In genomic region chr15:73926191-73927002, GRCh38 we compare ENCODE assay signal across 8 cellular contexts. TPM values are rescaled to one million over a fixed set of nuclear protein-coding genes. Genes with fewer than 3 reads are reported as not detected.
DNase-seq lines count a peak whose midpoint lies in the region; ATAC-seq and TF ChIP-seq lines count a peak whose summit lies in the region.

Gene LOXL1, plus strand, starts transcription at chr15:73926462. Its CDS starts 322 bp downstream, at chr15:73926784.

- intact Hi-C loops in cardiac septum (cut with DNase I), result no loop called here

- DNase-seq in D341Med (ENCODE audit: low spot score) (peak; percentile 61), M059J (ENCODE audit: low read depth) (peak; percentile 87), cardiac septum (ENCODE audit: low spot score) (peak; percentile 91), omental fat pad (ENCODE audit: low spot score) (no peak), NCI-H2081 treated with DMSO at 0.1 percent for 48 hours (lab: John Stamatoyannopoulos, UW) (no peak)
- no peak for DNase-seq in activated naive CD8-positive, alpha-beta T cell treated with anti-CD3 and anti-CD28 coated beads, Interleukin-2, amount 50 U/mL, for 24 hours

- ATAC-seq in activated naive CD8-positive, alpha-beta T cell treated with anti-CD3 and anti-CD28 coated beads, Interleukin-2, amount 50 U/mL, for 24 hours, result no peak
- ATAC-seq in omental fat pad (ENCODE audit: low FRiP score), result peak; percentile 59
- no peak for ATAC-seq in HG03520 (IDR thresholded peaks at IDR 0.05; ENCODE audit: unreplicated experiment)
- no peak for ATAC-seq in GM19328 (IDR thresholded peaks at IDR 0.05; ENCODE audit: unreplicated experiment)

- H3K4me1 Mint-ChIP-seq in activated naive CD8-positive, alpha-beta T cell treated with anti-CD3 and anti-CD28 coated beads, Interleukin-2, amount 50 U/mL, for 24 hours, result peaks cover 46% of the 10 kb centered on the region

- peaks cover 4% of the 10 kb centered on the region for H3K27me3 Mint-ChIP-seq in activated naive CD8-positive, alpha-beta T cell treated with anti-CD3 and anti-CD28 coated beads, Interleukin-2, amount 50 U/mL, for 24 hours

- H3K4me3 Mint-ChIP-seq in activated naive CD8-positive, alpha-beta T cell treated with anti-CD3 and anti-CD28 coated beads, Interleukin-2, amount 50 U/mL, for 24 hours, result peak within 1 kb of the TSS; percentile 36

- no peaks in the 10 kb centered on the region for H3K36me3 Mint-ChIP-seq in activated naive CD8-positive, alpha-beta T cell treated with anti-CD3 and anti-CD28 coated beads, Interleukin-2, amount 50 U/mL, for 24 hours (ENCODE audit: low read depth)

- no peak within 1 kb of the TSS for H3K27ac Mint-ChIP-seq in activated naive CD8-positive, alpha-beta T cell treated with anti-CD3 and anti-CD28 coated beads, Interleukin-2, amount 50 U/mL, for 24 hours

- no peak for TF ChIP-seq CTCF in omental fat pad (IDR thresholded peaks at IDR 0.05)

- no peaks in the 10 kb centered on the region for H3K9me3 Mint-ChIP-seq in activated naive CD8-positive, alpha-beta T cell treated with anti-CD3 and anti-CD28 coated beads, Interleukin-2, amount 50 U/mL, for 24 hours

RNA-seq across cellular contexts. Expression of gene LOXL1, which starts in this region (rescaled TPM):
- total RNA-seq in M059J (2014; rRNA removed; shearing (Covaris generic)), result 120 and 189 TPM in 2 replicates
- total RNA-seq in cardiac septum (29.1 TPM), omental fat pad (10 to 100 TPM in 1 of 4 donors, 1 to 10 TPM in 3; 6.2 to 12.9 (median 8.6) TPM)

Comparison
In these comparisons a context has a peak if more than half of its experiments do, and no peak if none do; other contexts are left out.
1. DNase-seq: peak in D341Med (single experiment), M059J (single experiment) and cardiac septum (single experiment); none in activated naive CD8-positive, alpha-beta T cell treated with anti-CD3 and anti-CD28 coated beads, Interleukin-2, amount 50 U/mL, for 24 hours (single experiment), omental fat pad (single experiment) and NCI-H2081 treated with DMSO at 0.1 percent for 48 hours (single experiment).